8 cellular contexts compared by ENCODE assay signal in the genomic region with DNA sequence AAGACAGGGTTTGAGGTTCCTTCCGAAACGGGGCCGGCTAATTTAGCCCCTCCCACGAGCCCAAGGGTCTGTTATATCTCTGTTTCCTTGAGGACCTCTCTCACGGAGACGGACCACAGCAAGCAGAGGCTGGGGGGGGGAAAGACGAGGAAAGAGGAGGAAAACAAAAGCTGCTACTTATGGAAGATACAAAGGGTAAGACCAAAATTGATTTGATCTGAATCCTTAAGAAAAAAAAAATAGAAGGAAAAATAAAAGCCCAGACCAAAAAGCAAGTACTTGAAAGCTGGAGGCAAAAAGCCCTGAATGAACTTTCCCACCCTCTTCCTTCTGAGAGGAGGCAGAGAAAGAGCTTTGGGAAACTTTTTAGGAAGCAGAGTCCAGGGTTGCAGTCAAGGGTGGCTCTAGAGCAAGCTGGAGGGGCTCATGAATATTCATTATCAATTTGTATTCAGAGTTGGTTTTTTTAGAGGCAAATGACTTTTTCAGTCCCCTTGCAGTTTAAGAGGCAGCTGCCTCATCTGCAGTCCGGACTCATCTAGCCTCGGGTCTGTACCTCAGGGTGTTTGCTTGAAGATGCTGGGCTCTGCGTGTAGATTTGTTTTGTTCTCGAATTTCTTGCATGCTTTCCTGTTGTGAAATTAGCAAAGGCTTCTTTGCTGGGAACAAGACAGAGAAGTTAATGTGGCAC. TPM values are rescaled to one million over a fixed set of nuclear protein-coding genes. Genes with fewer than 3 reads are reported as not detected.
DNase-seq lines count a peak whose midpoint lies in the region; ATAC-seq and TF ChIP-seq lines count a peak whose summit lies in the region.

Gene ENTPD1, plus strand, starts transcription at position 103 of the 691 bp plus-strand sequence. Its CDS starts 77 bp downstream, at position 180.

- POLR2A ChIA-PET in MCF 10A (lab: Yijun Ruan, JAX): interaction anchor here (0.9 kb wide), 1 partner anchor 27 kb away, joined by 4 read pairs; no protein-coding TSS in a partner anchor

- 2% methylated on average over 11 of the region's 11 CpGs for WGBS in mammary epithelial cell (ENCODE audit: low coverage, missing lambda C conversion rate)

- H3K4me3 Mint-ChIP-seq in MCF 10A (ENCODE audit: unreplicated experiment): no peak within 1 kb of the TSS
- peak within 1 kb of the TSS; percentile 60 for H3K4me3 Mint-ChIP-seq in T-helper 17 cell
- peak within 1 kb of the TSS; percentile 79 for H3K4me3 Mint-ChIP-seq in glutamatergic neuron (ENCODE audit: unreplicated experiment)

- H3K27me3 ChIP-seq in mammary epithelial cell (ENCODE audit: insufficient read depth, low read length) (no peaks in the 10 kb centered on the region), parathyroid adenoma (ENCODE audit: control insufficient read depth, insufficient read depth, low read length) (no peaks in the 10 kb centered on the region)

- H3K36me3 Mint-ChIP-seq in MCF 10A (ENCODE audit: insufficient read depth, unreplicated experiment): no peaks in the 10 kb centered on the region
- H3K36me3 Mint-ChIP-seq in T-helper 17 cell (ENCODE audit: low read depth): no peaks in the 10 kb centered on the region
- H3K36me3 Mint-ChIP-seq in glutamatergic neuron (ENCODE audit: unreplicated experiment): no peaks in the 10 kb centered on the region

- no peaks in the 10 kb centered on the region for H3K9me3 ChIP-seq in mammary epithelial cell (replicated peaks; ENCODE audit: insufficient read depth, low read length)
- H3K9me3 ChIP-seq in T-helper 17 cell (ENCODE audit: control insufficient read depth, low read length, poor library complexity, severe bottlenecking): no peaks in the 10 kb centered on the region
- no peaks in the 10 kb centered on the region for H3K9me3 ChIP-seq in parathyroid adenoma (ENCODE audit: control insufficient read depth, low read length)

- H3K36me3 ChIP-seq in mammary epithelial cell (ENCODE audit: insufficient read depth, low read length) (no peaks in the 10 kb centered on the region), parathyroid adenoma (ENCODE audit: control insufficient read depth, insufficient read depth, low read length) (no peaks in the 10 kb centered on the region)

- TF ChIP-seq CTCF in MCF 10A (IDR thresholded peaks at IDR 0.05; ENCODE audit: unreplicated experiment): no peak
- TF ChIP-seq CTCF in mammary epithelial cell (conservative IDR thresholded peaks at IDR 0.05 in 1 of 2, IDR thresholded peaks at IDR 0.05 in 1 of 2; ENCODE audit: extremely low read depth in 1 of 2, insufficient read depth in 1 of 2, low read depth in 1 of 2, low read length in 2 of 2): no peak
- TF ChIP-seq CTCF in glutamatergic neuron (IDR thresholded peaks at IDR 0.05; ENCODE audit: partially characterized antibody, unreplicated experiment): no peak
- no peak for TF ChIP-seq CTCF in parathyroid adenoma (IDR thresholded peaks at IDR 0.05)

- no peaks in the 10 kb centered on the region for H3K4me1 ChIP-seq in mammary epithelial cell (ENCODE audit: insufficient read depth, low read length)
- peaks cover 3% of the 10 kb centered on the region for H3K4me1 ChIP-seq in parathyroid adenoma

- H3K27me3 Mint-ChIP-seq in MCF 10A (ENCODE audit: insufficient read depth, unreplicated experiment) (no peaks in the 10 kb centered on the region), T-helper 17 cell (peaks cover 21% of the 10 kb centered on the region), glutamatergic neuron (ENCODE audit: unreplicated experiment) (peaks cover 2% of the 10 kb centered on the region)

- no peak within 1 kb of the TSS for H3K27ac ChIP-seq in mammary epithelial cell (ENCODE audit: insufficient read depth, low read depth, low read length)
- peak within 1 kb of the TSS; percentile 44 for H3K27ac ChIP-seq in parathyroid adenoma

- H3K79me2 ChIP-seq in mammary epithelial cell (ENCODE audit: insufficient read depth, low read length) (no peaks in the 10 kb centered on the region), parathyroid adenoma (no peaks in the 10 kb centered on the region)

- H3K9ac ChIP-seq in mammary epithelial cell (ENCODE audit: insufficient read depth, low read length) (no peak within 1 kb of the TSS), parathyroid adenoma (no peak within 1 kb of the TSS)

- H3K4me1 Mint-ChIP-seq in MCF 10A (ENCODE audit: insufficient read depth, unreplicated experiment) (peaks cover 9% of the 10 kb centered on the region), T-helper 17 cell (peaks cover 13% of the 10 kb centered on the region), glutamatergic neuron (ENCODE audit: low read depth, unreplicated experiment) (peaks cover 9% of the 10 kb centered on the region)

- BruUV-seq in MCF 10A (replicated peaks; lab: Mats Ljungman, UMichigan) (no TSS peak), mammary epithelial cell (replicated peaks; lab: Mats Ljungman, UMichigan) (no TSS peak)

- DNase-seq in MCF 10A (ENCODE audit: unreplicated experiment): peak; percentile 32
- DNase-seq in mammary epithelial cell: no peak
- no peak for DNase-seq in T-helper 17 cell
- DNase-seq in glutamatergic neuron: no peak
- no peak for DNase-seq in NCI-H510A (lab: John Stamatoyannopoulos, UW)
- DNase-seq in amniotic stem cell (lab: John Stamatoyannopoulos, UW): no peak

- H3K27ac Mint-ChIP-seq in MCF 10A (ENCODE audit: low read depth, unreplicated experiment) (no peak within 1 kb of the TSS), T-helper 17 cell (peak within 1 kb of the TSS; percentile 43), glutamatergic neuron (ENCODE audit: unreplicated experiment) (no peak within 1 kb of the TSS)

- peaks cover 10% of the 10 kb centered on the region for H3K9me3 Mint-ChIP-seq in MCF 10A (ENCODE audit: unreplicated experiment)
- H3K9me3 Mint-ChIP-seq in glutamatergic neuron (ENCODE audit: unreplicated experiment): peaks cover 3% of the 10 kb centered on the region

- ATAC-seq in T-helper 17 cell: peak; percentile 19
- no peak for ATAC-seq in HG03439 (IDR thresholded peaks at IDR 0.05; ENCODE audit: unreplicated experiment)

- CTCF ChIA-PET in MCF 10A (lab: Yijun Ruan, JAX) (interaction anchor here (1.8 kb wide), 1 partner anchor 62 kb away, joined by 4 read pairs; the partner anchor contains the start of gene TCTN3), mammary epithelial cell (lab: Charles Lee; ENCODE audit: low non-redundant PET) (no interaction called here)

- dilution Hi-C loops in mammary epithelial cell (cut with HindIII; ENCODE audit: low sequenced_read_pairs): no loop called here

- no peak within 1 kb of the TSS for H3K4me2 ChIP-seq in mammary epithelial cell (ENCODE audit: insufficient read depth, low read depth, low read length)
- peak within 1 kb of the TSS; percentile 34 for H3K4me2 ChIP-seq in parathyroid adenoma (ENCODE audit: low read length)

- H4K20me1 ChIP-seq in mammary epithelial cell (ENCODE audit: insufficient read depth, low read length): no peaks in the 10 kb centered on the region

- no peak within 1 kb of the TSS for H3K4me3 ChIP-seq in mammary epithelial cell (replicated peaks in 1 of 3; ENCODE audit: insufficient read depth in 1 of 3, low read depth in 2 of 3, low read length in 3 of 3)
- peak within 1 kb of the TSS; percentile 37 for H3K4me3 ChIP-seq in parathyroid adenoma (ENCODE audit: low read depth, low read length)

- in situ Hi-C loops in mammary epithelial cell (cut with MboI; ENCODE audit: low sequenced_read_pairs in 2 of 2): no loop called here

- intact Hi-C loops in MCF 10A (cut with micrococcal nuclease): no loop called here
- intact Hi-C loops in mammary epithelial cell (cut with micrococcal nuclease): no loop called here

- no peak within 1 kb of the TSS for H2AFZ ChIP-seq in mammary epithelial cell (ENCODE audit: low read depth, low read length)
- H2AFZ ChIP-seq in parathyroid adenoma: peak within 1 kb of the TSS; percentile 48

RNA-seq across cellular contexts. Expression of gene ENTPD1, which starts in this region (rescaled TPM):
- total RNA-seq in MCF 10A (2022) (not detected in 2 replicates), mammary epithelial cell (under 1 TPM in 1 of 2 donors, not detected in 1; 0.17 TPM), T-helper 17 cell (10 to 100 TPM in 1 of 2 donors, 1 to 10 TPM in 1; 5.4 to 13.8 TPM), glutamatergic neuron (ENCODE audit: unreplicated experiment) (not detected)
- not detected for polyA plus RNA-seq in mammary epithelial cell
- not detected for polyA minus RNA-seq in mammary epithelial cell

Comparison
In these comparisons a context has a peak if more than half of its experiments do, and no peak if none do; other contexts are left out.
1. Peak in DNase-seq in MCF 10A; RNA of the gene not detected or under 1 TPM.